In the genomic region with DNA sequence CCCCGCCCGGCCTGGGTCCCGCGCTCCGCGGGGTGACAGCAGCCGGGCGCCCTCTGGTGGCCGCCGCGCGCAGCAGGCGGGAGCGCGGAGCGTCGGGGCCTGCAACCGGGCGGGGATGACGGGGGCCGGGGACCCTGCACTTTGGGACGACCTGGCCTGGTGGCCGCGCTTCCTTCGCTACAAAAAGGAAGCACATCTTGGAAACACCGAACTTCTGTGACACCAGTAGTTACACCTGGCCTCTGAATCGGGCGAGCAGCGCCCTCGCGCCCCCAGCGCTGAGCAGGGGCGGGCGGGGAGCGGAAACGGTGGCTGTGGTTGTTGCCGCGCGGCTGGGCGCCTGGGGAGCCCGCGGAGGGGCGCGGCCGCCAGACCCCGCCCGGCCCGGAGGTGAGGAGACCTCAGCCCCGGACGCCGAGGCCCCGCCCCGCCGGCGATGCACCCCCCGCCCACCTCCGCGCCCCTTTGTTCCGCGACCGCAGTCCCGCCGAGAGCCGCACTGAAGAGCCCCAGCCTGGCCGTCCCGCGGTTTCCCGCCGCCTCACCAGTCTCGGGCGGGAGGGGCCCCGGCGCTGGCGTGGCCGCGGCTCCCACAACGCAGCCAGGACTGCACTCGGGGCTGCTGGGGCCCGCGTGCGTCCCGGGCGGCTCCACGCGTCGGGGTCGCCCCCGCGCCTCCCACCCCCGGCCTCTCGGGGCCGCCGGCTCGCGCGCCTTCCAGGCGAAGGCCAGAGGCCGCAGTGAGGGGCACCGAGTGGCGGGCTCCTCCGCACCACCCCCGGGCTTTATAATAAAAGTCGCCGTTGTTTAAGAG, we compare ENCODE assay signal across 1 cellular context.
TF ChIP-seq lines count a peak whose summit lies in the region.

No MANE protein-coding gene starts in this region.

TF ChIP-seq in K562, 482 proteins besides CTCF, POLR2A, EP300 and RAD21 (continued from another document and continues in another):
- TF ChIP-seq, protein P1, sequence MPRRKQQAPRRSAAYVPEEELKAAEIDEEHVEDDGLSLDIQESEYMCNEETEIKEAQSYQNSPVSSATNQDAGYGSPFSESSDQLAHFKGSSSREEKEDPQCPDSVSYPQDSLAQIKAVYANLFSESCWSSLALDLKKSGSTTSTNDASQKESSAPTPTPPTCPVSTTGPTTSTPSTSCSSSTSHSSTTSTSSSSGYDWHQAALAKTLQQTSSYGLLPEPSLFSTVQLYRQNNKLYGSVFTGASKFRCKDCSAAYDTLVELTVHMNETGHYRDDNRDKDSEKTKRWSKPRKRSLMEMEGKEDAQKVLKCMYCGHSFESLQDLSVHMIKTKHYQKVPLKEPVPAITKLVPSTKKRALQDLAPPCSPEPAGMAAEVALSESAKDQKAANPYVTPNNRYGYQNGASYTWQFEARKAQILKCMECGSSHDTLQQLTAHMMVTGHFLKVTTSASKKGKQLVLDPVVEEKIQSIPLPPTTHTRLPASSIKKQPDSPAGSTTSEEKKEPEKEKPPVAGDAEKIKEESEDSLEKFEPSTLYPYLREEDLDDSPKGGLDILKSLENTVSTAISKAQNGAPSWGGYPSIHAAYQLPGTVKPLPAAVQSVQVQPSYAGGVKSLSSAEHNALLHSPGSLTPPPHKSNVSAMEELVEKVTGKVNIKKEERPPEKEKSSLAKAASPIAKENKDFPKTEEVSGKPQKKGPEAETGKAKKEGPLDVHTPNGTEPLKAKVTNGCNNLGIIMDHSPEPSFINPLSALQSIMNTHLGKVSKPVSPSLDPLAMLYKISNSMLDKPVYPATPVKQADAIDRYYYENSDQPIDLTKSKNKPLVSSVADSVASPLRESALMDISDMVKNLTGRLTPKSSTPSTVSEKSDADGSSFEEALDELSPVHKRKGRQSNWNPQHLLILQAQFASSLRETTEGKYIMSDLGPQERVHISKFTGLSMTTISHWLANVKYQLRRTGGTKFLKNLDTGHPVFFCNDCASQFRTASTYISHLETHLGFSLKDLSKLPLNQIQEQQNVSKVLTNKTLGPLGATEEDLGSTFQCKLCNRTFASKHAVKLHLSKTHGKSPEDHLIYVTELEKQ (CRISPR knock-in tag; IDR thresholded peaks at IDR 0.05) = no peak
- TF ChIP-seq CEBPG (CRISPR knock-in tag; IDR thresholded peaks at IDR 0.05) = no peak
- TF ChIP-seq CEBPG (tag; conservative IDR thresholded peaks at IDR 0.05 in 1 of 2, IDR thresholded peaks at IDR 0.05 in 1 of 2) = no peak
- TF ChIP-seq FOSL1 (tag; conservative IDR thresholded peaks at IDR 0.05) = no peak; the same call in 1 of the 2 replicates
- TF ChIP-seq HDAC8 (tag; IDR thresholded peaks at IDR 0.05) = peak; percentile 41; the same call in 1 of the 2 replicates
- TF ChIP-seq KDM1A (IDR thresholded peaks at IDR 0.05) = peak in 1 of 2 experiments; percentile 32; a peak in 1 of 4 replicates
- TF ChIP-seq ZNF384 (IDR thresholded peaks at IDR 0.05; ENCODE audit: low read depth, low read length) = 0 out of 2 replicates have a peak, but pooled peaks have one; percentile 10
- TF ChIP-seq ZNF12 (CRISPR knock-in tag; IDR thresholded peaks at IDR 0.05) = peak; percentile 55; the same call in 1 of the 2 replicates
- TF ChIP-seq, protein P2, sequence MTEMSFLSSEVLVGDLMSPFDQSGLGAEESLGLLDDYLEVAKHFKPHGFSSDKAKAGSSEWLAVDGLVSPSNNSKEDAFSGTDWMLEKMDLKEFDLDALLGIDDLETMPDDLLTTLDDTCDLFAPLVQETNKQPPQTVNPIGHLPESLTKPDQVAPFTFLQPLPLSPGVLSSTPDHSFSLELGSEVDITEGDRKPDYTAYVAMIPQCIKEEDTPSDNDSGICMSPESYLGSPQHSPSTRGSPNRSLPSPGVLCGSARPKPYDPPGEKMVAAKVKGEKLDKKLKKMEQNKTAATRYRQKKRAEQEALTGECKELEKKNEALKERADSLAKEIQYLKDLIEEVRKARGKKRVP (CRISPR knock-in tag; IDR thresholded peaks at IDR 0.05) = no peak
- TF ChIP-seq TSC22D4 (tag; IDR thresholded peaks at IDR 0.05) = no peak
- TF ChIP-seq, protein P3, sequence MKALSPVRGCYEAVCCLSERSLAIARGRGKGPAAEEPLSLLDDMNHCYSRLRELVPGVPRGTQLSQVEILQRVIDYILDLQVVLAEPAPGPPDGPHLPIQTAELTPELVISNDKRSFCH (CRISPR knock-in tag; IDR thresholded peaks at IDR 0.05) = no peak
- TF ChIP-seq, protein P3 (tag; IDR thresholded peaks at IDR 0.05) = no peak; the same call in none of the 2 replicates
- TF ChIP-seq RBM17 (IDR thresholded peaks at IDR 0.05; ENCODE audit: borderline replicate concordance, low read depth, low read length) = no peak
- TF ChIP-seq SMARCA4 (IDR thresholded peaks at IDR 0.05) = no peak
- no peak for TF ChIP-seq CREBBP (IDR thresholded peaks at IDR 0.05; ENCODE audit: low read depth, low read length)
- no peak for TF ChIP-seq HDAC2 (IDR thresholded peaks at IDR 0.05)
- peak; percentile 31; the same call in 1 of the 2 replicates for TF ChIP-seq TARDBP (IDR thresholded peaks at IDR 0.05)
- TF ChIP-seq MXI1 (IDR thresholded peaks at IDR 0.05; ENCODE audit: low read depth, low read length) = no peak
- TF ChIP-seq, protein P4, sequence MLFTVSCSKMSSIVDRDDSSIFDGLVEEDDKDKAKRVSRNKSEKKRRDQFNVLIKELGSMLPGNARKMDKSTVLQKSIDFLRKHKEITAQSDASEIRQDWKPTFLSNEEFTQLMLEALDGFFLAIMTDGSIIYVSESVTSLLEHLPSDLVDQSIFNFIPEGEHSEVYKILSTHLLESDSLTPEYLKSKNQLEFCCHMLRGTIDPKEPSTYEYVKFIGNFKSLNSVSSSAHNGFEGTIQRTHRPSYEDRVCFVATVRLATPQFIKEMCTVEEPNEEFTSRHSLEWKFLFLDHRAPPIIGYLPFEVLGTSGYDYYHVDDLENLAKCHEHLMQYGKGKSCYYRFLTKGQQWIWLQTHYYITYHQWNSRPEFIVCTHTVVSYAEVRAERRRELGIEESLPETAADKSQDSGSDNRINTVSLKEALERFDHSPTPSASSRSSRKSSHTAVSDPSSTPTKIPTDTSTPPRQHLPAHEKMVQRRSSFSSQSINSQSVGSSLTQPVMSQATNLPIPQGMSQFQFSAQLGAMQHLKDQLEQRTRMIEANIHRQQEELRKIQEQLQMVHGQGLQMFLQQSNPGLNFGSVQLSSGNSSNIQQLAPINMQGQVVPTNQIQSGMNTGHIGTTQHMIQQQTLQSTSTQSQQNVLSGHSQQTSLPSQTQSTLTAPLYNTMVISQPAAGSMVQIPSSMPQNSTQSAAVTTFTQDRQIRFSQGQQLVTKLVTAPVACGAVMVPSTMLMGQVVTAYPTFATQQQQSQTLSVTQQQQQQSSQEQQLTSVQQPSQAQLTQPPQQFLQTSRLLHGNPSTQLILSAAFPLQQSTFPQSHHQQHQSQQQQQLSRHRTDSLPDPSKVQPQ (CRISPR knock-in tag; IDR thresholded peaks at IDR 0.05; ENCODE audit: borderline replicate concordance) = no peak
- TF ChIP-seq BRF1 (IDR thresholded peaks at IDR 0.05; ENCODE audit: borderline replicate concordance, extremely low read depth, insufficient read length) = no peak
- no peak for TF ChIP-seq ZNF668 (CRISPR knock-in tag; IDR thresholded peaks at IDR 0.05)
- peak; percentile 73 for TF ChIP-seq HMGN3 (IDR thresholded peaks at IDR 0.05; ENCODE audit: borderline replicate concordance, extremely low read depth, insufficient read length, low read depth, low read length)
- no peak for TF ChIP-seq ELF4 (CRISPR knock-in tag; IDR thresholded peaks at IDR 0.05)
- TF ChIP-seq, protein P5, sequence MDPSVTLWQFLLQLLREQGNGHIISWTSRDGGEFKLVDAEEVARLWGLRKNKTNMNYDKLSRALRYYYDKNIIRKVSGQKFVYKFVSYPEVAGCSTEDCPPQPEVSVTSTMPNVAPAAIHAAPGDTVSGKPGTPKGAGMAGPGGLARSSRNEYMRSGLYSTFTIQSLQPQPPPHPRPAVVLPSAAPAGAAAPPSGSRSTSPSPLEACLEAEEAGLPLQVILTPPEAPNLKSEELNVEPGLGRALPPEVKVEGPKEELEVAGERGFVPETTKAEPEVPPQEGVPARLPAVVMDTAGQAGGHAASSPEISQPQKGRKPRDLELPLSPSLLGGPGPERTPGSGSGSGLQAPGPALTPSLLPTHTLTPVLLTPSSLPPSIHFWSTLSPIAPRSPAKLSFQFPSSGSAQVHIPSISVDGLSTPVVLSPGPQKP (CRISPR knock-in tag; IDR thresholded peaks at IDR 0.05) = no peak
- TF ChIP-seq IFI16 (CRISPR knock-in tag; IDR thresholded peaks at IDR 0.05) = no peak
- no peak for TF ChIP-seq PTBP1 (IDR thresholded peaks at IDR 0.05; ENCODE audit: low read depth, low read length)
- peak; percentile 81 for TF ChIP-seq L3MBTL2 (IDR thresholded peaks at IDR 0.05)
- TF ChIP-seq, protein P6, sequence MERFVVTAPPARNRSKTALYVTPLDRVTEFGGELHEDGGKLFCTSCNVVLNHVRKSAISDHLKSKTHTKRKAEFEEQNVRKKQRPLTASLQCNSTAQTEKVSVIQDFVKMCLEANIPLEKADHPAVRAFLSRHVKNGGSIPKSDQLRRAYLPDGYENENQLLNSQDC (CRISPR knock-in tag; IDR thresholded peaks at IDR 0.05) = no peak
- TF ChIP-seq, protein P7, sequence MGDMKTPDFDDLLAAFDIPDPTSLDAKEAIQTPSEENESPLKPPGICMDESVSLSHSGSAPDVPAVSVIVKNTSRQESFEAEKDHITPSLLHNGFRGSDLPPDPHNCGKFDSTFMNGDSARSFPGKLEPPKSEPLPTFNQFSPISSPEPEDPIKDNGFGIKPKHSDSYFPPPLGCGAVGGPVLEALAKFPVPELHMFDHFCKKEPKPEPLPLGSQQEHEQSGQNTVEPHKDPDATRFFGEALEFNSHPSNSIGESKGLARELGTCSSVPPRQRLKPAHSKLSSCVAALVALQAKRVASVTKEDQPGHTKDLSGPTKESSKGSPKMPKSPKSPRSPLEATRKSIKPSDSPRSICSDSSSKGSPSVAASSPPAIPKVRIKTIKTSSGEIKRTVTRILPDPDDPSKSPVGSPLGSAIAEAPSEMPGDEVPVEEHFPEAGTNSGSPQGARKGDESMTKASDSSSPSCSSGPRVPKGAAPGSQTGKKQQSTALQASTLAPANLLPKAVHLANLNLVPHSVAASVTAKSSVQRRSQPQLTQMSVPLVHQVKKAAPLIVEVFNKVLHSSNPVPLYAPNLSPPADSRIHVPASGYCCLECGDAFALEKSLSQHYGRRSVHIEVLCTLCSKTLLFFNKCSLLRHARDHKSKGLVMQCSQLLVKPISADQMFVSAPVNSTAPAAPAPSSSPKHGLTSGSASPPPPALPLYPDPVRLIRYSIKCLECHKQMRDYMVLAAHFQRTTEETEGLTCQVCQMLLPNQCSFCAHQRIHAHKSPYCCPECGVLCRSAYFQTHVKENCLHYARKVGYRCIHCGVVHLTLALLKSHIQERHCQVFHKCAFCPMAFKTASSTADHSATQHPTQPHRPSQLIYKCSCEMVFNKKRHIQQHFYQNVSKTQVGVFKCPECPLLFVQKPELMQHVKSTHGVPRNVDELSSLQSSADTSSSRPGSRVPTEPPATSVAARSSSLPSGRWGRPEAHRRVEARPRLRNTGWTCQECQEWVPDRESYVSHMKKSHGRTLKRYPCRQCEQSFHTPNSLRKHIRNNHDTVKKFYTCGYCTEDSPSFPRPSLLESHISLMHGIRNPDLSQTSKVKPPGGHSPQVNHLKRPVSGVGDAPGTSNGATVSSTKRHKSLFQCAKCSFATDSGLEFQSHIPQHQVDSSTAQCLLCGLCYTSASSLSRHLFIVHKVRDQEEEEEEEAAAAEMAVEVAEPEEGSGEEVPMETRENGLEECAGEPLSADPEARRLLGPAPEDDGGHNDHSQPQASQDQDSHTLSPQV (IDR thresholded peaks at IDR 0.05) = peak; percentile 71
- TF ChIP-seq CHCHD3 (CRISPR knock-in tag; IDR thresholded peaks at IDR 0.05) = no peak
- no peak for TF ChIP-seq FUS (optimal IDR thresholded peaks at IDR 0.05; ENCODE audit: low read depth, low read length)
- TF ChIP-seq, protein P8, sequence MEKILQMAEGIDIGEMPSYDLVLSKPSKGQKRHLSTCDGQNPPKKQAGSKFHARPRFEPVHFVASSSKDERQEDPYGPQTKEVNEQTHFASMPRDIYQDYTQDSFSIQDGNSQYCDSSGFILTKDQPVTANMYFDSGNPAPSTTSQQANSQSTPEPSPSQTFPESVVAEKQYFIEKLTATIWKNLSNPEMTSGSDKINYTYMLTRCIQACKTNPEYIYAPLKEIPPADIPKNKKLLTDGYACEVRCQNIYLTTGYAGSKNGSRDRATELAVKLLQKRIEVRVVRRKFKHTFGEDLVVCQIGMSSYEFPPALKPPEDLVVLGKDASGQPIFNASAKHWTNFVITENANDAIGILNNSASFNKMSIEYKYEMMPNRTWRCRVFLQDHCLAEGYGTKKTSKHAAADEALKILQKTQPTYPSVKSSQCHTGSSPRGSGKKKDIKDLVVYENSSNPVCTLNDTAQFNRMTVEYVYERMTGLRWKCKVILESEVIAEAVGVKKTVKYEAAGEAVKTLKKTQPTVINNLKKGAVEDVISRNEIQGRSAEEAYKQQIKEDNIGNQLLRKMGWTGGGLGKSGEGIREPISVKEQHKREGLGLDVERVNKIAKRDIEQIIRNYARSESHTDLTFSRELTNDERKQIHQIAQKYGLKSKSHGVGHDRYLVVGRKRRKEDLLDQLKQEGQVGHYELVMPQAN (IDR thresholded peaks at IDR 0.05; ENCODE audit: borderline replicate concordance) = no peak
- peak; percentile 9; the same call in 1 of the 2 replicates for TF ChIP-seq ZBTB17 (CRISPR knock-in tag; IDR thresholded peaks at IDR 0.05)
- no peak for TF ChIP-seq ARID1B (IDR thresholded peaks at IDR 0.05)
- peak; percentile 59 for TF ChIP-seq ERF (CRISPR knock-in tag; IDR thresholded peaks at IDR 0.05)
- no peak for TF ChIP-seq ZNF445 (CRISPR knock-in tag; IDR thresholded peaks at IDR 0.05; ENCODE audit: low read depth)
- TF ChIP-seq, protein P9, sequence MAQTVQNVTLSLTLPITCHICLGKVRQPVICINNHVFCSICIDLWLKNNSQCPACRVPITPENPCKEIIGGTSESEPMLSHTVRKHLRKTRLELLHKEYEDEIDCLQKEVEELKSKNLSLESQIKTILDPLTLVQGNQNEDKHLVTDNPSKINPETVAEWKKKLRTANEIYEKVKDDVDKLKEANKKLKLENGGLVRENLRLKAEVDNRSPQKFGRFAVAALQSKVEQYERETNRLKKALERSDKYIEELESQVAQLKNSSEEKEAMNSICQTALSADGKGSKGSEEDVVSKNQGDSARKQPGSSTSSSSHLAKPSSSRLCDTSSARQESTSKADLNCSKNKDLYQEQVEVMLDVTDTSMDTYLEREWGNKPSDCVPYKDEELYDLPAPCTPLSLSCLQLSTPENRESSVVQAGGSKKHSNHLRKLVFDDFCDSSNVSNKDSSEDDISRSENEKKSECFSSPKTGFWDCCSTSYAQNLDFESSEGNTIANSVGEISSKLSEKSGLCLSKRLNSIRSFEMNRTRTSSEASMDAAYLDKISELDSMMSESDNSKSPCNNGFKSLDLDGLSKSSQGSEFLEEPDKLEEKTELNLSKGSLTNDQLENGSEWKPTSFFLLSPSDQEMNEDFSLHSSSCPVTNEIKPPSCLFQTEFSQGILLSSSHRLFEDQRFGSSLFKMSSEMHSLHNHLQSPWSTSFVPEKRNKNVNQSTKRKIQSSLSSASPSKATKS (CRISPR knock-in tag; IDR thresholded peaks at IDR 0.05) = no peak
- no peak for TF ChIP-seq SP2 (IDR thresholded peaks at IDR 0.05; ENCODE audit: extremely low read depth, low read depth, low read length, poor library complexity, severe bottlenecking)
- TF ChIP-seq PYGO2 (tag; IDR thresholded peaks at IDR 0.05) = no peak
- TF ChIP-seq KAT8 (IDR thresholded peaks at IDR 0.05; ENCODE audit: low read depth) = no peak
